Comparison of ENCODE assay signal across 1 cellular context in genomic region chr10:28328346-28328745, GRCh38.
TF ChIP-seq lines count a peak whose summit lies in the region.

No MANE protein-coding gene starts in this region.

TF ChIP-seq in HCT116, 20 proteins besides CTCF, POLR2A, EP300 and RAD21 (continued from another document):
- TF ChIP-seq SRF (IDR thresholded peaks at IDR 0.05; ENCODE audit: low read depth) (no peak), SP1 (IDR thresholded peaks at IDR 0.05; ENCODE audit: low read depth) (no peak), CBX3 (IDR thresholded peaks at IDR 0.05; ENCODE audit: low read depth) (no peak), YY1 (IDR thresholded peaks at IDR 0.05; ENCODE audit: extremely low read depth, insufficient replicate concordance, low read depth, low read length) (no peak), ELF1 (IDR thresholded peaks at IDR 0.05; ENCODE audit: borderline replicate concordance, low read depth) (no peak), CEBPB (IDR thresholded peaks at IDR 0.05; ENCODE audit: low read depth) (no peak), FOSL1 (IDR thresholded peaks at IDR 0.05; ENCODE audit: low read depth) (no peak), EZH2 (IDR thresholded peaks at IDR 0.05) (no peak)
